Comparison of ENCODE assay signal across 8 cellular contexts in the genomic region with DNA sequence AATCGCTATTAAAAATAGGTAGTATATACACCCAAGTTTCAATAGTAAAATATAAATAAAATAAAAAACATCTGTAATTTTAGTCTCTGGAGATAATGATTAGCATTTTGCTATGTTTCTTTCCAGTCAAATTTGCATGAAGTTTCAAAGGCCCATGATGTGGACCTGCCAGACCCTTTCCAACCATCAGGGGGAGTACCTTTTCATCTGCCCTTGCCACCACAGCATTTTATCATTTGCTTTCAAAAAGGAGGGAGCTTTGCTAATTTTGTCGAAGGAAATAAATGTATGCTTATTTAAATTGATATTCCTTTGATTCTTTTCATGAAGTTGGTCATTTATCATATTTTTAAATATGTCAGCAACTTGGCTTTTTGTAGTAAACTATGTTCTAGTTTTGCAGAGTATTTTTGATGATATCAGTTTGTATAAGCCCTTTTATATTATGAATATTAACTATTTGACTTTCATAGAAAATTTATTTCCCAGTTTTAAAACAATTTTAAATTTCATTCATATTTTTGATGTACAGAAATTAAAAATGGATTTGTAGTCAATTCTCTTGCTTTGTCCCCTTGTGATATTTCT.
A peak's percentile ranks its signal among the peaks of the same experiment; 100 is the strongest.
DNase-seq lines count a peak whose midpoint lies in the region; ATAC-seq and TF ChIP-seq lines count a peak whose summit lies in the region.

No MANE protein-coding gene starts in this region.

- ATAC-seq in RWPE2 (ENCODE audit: low read depth) = 0 out of 3 replicates have a peak, but pooled peaks have one; percentile 33
- ATAC-seq in foreskin keratinocyte = peak; percentile 74
- ATAC-seq in upper lobe of right lung = peak; percentile 38
- ATAC-seq in HG02973 (IDR thresholded peaks at IDR 0.05; ENCODE audit: unreplicated experiment) = no peak

- H3K27ac ChIP-seq in RWPE2 (ENCODE audit: poor library complexity, severe bottlenecking) (no peak overlapping the region), foreskin keratinocyte (no peak overlapping the region), upper lobe of right lung (no peak overlapping the region)

- no peaks in the 10 kb centered on the region for H3K27me3 ChIP-seq in RWPE2 (ENCODE audit: insufficient read depth, poor library complexity, severe bottlenecking)
- no peaks in the 10 kb centered on the region for H3K27me3 ChIP-seq in foreskin keratinocyte
- no peaks in the 10 kb centered on the region for H3K27me3 ChIP-seq in upper lobe of right lung

- no peak overlapping the region for H3K4me3 ChIP-seq in HFF-Myc (replicated peaks; ENCODE audit: low read depth, low read length)
- H3K4me3 ChIP-seq in RWPE2 (ENCODE audit: severe bottlenecking) = no peak overlapping the region
- H3K4me3 ChIP-seq in upper lobe of right lung = no peak overlapping the region

- TF ChIP-seq CTCF in HFF-Myc (IDR thresholded peaks at IDR 0.05; ENCODE audit: low read depth, low read length, missing control alignments) (peak; percentile 80), RWPE2 (IDR thresholded peaks at IDR 0.05; ENCODE audit: poor library complexity, severe bottlenecking) (peak; percentile 76), foreskin keratinocyte (conservative IDR thresholded peaks at IDR 0.05) (peak; percentile 73), upper lobe of right lung (IDR thresholded peaks at IDR 0.05) (peak; percentile 56)

- H3K36me3 ChIP-seq in RWPE2 (ENCODE audit: low read depth) (peaks cover 22% of the 10 kb centered on the region), upper lobe of right lung (peaks cover 20% of the 10 kb centered on the region)

- no peaks in the 10 kb centered on the region for H3K4me1 ChIP-seq in RWPE2 (ENCODE audit: insufficient read depth, poor library complexity, severe bottlenecking)
- no peaks in the 10 kb centered on the region for H3K4me1 ChIP-seq in foreskin keratinocyte
- no peaks in the 10 kb centered on the region for H3K4me1 ChIP-seq in upper lobe of right lung

- H3K9me3 ChIP-seq in RWPE2 (ENCODE audit: severe bottlenecking) = no peaks in the 10 kb centered on the region
- no peaks in the 10 kb centered on the region for H3K9me3 ChIP-seq in upper lobe of right lung

- DNase-seq in SIG-M5 treated with dmso at 0.1 percent for 504 hours (lab: John Stamatoyannopoulos, UW; ENCODE audit: unreplicated experiment) (peak; percentile 43), SIG-M5 (lab: John Stamatoyannopoulos, UW) (no peak), HFF-Myc (ENCODE audit: extremely low read depth, low read depth) (peak; percentile 15), RWPE2 (ENCODE audit: low spot score) (no peak), foreskin keratinocyte (peak in 1 of 2 donors; percentile 4), upper lobe of right lung (no peak), activated gamma-delta T cell treated with Interleukin-2 at 50 U/mL for 16 hours (no peak)

- intact Hi-C loops in upper lobe of right lung (cut with DNase I) = no loop called here

Comparison
In these comparisons a context has a peak if more than half of its experiments do, and no peak if none do; other contexts are left out.
1. DNase-seq: peak in SIG-M5 treated with dmso at 0.1 percent for 504 hours (single experiment) and HFF-Myc (single experiment); none in SIG-M5 (single experiment), RWPE2 (single experiment), upper lobe of right lung (single experiment) and activated gamma-delta T cell treated with Interleukin-2 at 50 U/mL for 16 hours (single experiment).
2. Peak in every context shown above with its lines, with median percentiles within 50 percentile points of each other: CTCF ChIP-seq.